Comparison of ENCODE assay signal across 1 cellular context in the genomic region with DNA sequence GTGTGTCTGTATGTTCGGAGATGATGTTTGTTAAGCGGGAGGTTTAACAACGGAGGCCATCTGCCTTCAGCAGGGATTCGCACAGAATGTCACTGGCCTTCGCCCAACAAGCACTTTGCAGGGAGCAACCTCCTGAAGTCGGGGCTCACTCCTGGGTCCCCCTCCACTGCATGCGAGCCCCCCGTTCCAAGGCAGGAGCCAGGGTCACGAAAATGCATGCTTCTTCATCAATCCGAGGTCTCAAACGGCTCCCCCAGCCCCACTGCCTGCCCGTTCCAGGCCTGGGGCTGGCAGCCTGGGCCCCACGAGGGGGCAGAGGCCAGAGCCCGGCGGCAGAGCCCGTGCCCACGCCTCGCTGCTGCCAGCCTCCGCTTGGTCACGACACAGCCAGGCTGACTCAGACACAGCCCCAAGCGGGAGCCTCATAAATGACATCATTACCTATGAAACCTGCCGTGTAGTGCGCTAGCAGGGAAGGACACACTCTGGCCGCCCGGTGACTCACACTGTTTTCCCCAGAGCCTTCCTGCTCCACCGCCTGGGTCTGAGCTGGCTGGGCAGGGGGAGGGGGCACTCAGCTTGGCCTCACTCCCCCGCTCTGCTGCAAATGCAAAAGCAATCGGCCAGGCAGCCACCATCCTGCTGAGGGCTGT.
TF ChIP-seq lines count a peak whose summit lies in the region.

No MANE protein-coding gene starts in this region.

TF ChIP-seq in K562, 482 proteins besides CTCF, POLR2A, EP300 and RAD21 (continued from another document):
- TF ChIP-seq ZNF184 (CRISPR knock-in tag; IDR thresholded peaks at IDR 0.05) (no peak), ZNF143 (CRISPR knock-in tag; IDR thresholded peaks at IDR 0.05) (no peak), MAZ (CRISPR knock-in tag; conservative IDR thresholded peaks at IDR 0.05 in 1 of 2, IDR thresholded peaks at IDR 0.05 in 1 of 2) (peak in 1 of 2 experiments; percentile 48; a peak in 1 of 4 replicates), TAF9B (IDR thresholded peaks at IDR 0.05; ENCODE audit: partially characterized antibody) (no peak), ARID1B (IDR thresholded peaks at IDR 0.05) (peak; percentile 34; the same call in 1 of the 2 replicates), FUS (optimal IDR thresholded peaks at IDR 0.05; ENCODE audit: low read depth, low read length) (no peak), CREM (IDR thresholded peaks at IDR 0.05; ENCODE audit: low read depth) (peak; percentile 58), XRCC4 (IDR thresholded peaks at IDR 0.05; ENCODE audit: extremely low read depth, insufficient read depth, insufficient read length) (no peak), ZNF668 (CRISPR knock-in tag; IDR thresholded peaks at IDR 0.05) (no peak), ZNF76 (CRISPR knock-in tag; IDR thresholded peaks at IDR 0.05; ENCODE audit: borderline replicate concordance) (no peak)
- TF ChIP-seq, protein P1, sequence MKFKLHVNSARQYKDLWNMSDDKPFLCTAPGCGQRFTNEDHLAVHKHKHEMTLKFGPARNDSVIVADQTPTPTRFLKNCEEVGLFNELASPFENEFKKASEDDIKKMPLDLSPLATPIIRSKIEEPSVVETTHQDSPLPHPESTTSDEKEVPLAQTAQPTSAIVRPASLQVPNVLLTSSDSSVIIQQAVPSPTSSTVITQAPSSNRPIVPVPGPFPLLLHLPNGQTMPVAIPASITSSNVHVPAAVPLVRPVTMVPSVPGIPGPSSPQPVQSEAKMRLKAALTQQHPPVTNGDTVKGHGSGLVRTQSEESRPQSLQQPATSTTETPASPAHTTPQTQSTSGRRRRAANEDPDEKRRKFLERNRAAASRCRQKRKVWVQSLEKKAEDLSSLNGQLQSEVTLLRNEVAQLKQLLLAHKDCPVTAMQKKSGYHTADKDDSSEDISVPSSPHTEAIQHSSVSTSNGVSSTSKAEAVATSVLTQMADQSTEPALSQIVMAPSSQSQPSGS (CRISPR knock-in tag; IDR thresholded peaks at IDR 0.05) = peak; percentile 35; the same call in 1 of the 2 replicates
- TF ChIP-seq, protein P2, sequence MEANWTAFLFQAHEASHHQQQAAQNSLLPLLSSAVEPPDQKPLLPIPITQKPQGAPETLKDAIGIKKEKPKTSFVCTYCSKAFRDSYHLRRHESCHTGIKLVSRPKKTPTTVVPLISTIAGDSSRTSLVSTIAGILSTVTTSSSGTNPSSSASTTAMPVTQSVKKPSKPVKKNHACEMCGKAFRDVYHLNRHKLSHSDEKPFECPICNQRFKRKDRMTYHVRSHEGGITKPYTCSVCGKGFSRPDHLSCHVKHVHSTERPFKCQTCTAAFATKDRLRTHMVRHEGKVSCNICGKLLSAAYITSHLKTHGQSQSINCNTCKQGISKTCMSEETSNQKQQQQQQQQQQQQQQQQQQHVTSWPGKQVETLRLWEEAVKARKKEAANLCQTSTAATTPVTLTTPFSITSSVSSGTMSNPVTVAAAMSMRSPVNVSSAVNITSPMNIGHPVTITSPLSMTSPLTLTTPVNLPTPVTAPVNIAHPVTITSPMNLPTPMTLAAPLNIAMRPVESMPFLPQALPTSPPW (CRISPR knock-in tag; IDR thresholded peaks at IDR 0.05) = peak; percentile 57
- TF ChIP-seq, protein P3, sequence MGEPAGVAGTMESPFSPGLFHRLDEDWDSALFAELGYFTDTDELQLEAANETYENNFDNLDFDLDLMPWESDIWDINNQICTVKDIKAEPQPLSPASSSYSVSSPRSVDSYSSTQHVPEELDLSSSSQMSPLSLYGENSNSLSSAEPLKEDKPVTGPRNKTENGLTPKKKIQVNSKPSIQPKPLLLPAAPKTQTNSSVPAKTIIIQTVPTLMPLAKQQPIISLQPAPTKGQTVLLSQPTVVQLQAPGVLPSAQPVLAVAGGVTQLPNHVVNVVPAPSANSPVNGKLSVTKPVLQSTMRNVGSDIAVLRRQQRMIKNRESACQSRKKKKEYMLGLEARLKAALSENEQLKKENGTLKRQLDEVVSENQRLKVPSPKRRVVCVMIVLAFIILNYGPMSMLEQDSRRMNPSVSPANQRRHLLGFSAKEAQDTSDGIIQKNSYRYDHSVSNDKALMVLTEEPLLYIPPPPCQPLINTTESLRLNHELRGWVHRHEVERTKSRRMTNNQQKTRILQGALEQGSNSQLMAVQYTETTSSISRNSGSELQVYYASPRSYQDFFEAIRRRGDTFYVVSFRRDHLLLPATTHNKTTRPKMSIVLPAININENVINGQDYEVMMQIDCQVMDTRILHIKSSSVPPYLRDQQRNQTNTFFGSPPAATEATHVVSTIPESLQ (CRISPR knock-in tag; IDR thresholded peaks at IDR 0.05) = no peak
- TF ChIP-seq, protein P4, sequence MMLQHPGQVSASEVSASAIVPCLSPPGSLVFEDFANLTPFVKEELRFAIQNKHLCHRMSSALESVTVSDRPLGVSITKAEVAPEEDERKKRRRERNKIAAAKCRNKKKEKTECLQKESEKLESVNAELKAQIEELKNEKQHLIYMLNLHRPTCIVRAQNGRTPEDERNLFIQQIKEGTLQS (IDR thresholded peaks at IDR 0.05) = peak; percentile 91
- TF ChIP-seq, protein P4 (CRISPR knock-in tag; conservative IDR thresholded peaks at IDR 0.05) = no peak
- TF ChIP-seq, protein P5, sequence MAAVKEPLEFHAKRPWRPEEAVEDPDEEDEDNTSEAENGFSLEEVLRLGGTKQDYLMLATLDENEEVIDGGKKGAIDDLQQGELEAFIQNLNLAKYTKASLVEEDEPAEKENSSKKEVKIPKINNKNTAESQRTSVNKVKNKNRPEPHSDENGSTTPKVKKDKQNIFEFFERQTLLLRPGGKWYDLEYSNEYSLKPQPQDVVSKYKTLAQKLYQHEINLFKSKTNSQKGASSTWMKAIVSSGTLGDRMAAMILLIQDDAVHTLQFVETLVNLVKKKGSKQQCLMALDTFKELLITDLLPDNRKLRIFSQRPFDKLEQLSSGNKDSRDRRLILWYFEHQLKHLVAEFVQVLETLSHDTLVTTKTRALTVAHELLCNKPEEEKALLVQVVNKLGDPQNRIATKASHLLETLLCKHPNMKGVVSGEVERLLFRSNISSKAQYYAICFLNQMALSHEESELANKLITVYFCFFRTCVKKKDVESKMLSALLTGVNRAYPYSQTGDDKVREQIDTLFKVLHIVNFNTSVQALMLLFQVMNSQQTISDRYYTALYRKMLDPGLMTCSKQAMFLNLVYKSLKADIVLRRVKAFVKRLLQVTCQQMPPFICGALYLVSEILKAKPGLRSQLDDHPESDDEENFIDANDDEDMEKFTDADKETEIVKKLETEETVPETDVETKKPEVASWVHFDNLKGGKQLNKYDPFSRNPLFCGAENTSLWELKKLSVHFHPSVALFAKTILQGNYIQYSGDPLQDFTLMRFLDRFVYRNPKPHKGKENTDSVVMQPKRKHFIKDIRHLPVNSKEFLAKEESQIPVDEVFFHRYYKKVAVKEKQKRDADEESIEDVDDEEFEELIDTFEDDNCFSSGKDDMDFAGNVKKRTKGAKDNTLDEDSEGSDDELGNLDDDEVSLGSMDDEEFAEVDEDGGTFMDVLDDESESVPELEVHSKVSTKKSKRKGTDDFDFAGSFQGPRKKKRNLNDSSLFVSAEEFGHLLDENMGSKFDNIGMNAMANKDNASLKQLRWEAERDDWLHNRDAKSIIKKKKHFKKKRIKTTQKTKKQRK (IDR thresholded peaks at IDR 0.05; ENCODE audit: borderline replicate concordance, low read depth, low read length) = no peak
- TF ChIP-seq, protein P6, sequence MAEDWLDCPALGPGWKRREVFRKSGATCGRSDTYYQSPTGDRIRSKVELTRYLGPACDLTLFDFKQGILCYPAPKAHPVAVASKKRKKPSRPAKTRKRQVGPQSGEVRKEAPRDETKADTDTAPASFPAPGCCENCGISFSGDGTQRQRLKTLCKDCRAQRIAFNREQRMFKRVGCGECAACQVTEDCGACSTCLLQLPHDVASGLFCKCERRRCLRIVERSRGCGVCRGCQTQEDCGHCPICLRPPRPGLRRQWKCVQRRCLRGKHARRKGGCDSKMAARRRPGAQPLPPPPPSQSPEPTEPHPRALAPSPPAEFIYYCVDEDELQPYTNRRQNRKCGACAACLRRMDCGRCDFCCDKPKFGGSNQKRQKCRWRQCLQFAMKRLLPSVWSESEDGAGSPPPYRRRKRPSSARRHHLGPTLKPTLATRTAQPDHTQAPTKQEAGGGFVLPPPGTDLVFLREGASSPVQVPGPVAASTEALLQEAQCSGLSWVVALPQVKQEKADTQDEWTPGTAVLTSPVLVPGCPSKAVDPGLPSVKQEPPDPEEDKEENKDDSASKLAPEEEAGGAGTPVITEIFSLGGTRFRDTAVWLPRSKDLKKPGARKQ (CRISPR knock-in tag; IDR thresholded peaks at IDR 0.05) = no peak
